ENCODE assay signal across 10 cellular contexts in genomic region chr15:101091080-101092017, GRCh38.
DNase-seq lines count a peak whose midpoint lies in the region; TF ChIP-seq lines count a peak whose summit lies in the region.
"Had no signal": no experiment of that assay in that cellular context is flagged by ENCODE, and none has a peak within 500 bp of the region (broad histone marks: within the 10 kb centered on the region; RNA-seq: fewer than 3 reads in every experiment).

No MANE protein-coding gene starts in this region.

- H3K4me2 ChIP-seq in MM.1S (ENCODE audit: low read depth, low read length), result no peak overlapping the region

- no peaks in the 10 kb centered on the region for H3K9me2 ChIP-seq in MM.1S (replicated peaks; ENCODE audit: insufficient read depth, low read length)

- H2AFZ ChIP-seq in MM.1S (ENCODE audit: low read length), result no peak overlapping the region

- H3K79me2 ChIP-seq in MM.1S (ENCODE audit: low read length), result no peaks in the 10 kb centered on the region

- TF ChIP-seq EP300 in ovary (IDR thresholded peaks at IDR 0.05), result no peak

- no peaks in the 10 kb centered on the region for H3K36me3 ChIP-seq in ovary
- H3K36me3 ChIP-seq in MM.1S (replicated peaks; ENCODE audit: insufficient read depth, low read length), result no peaks in the 10 kb centered on the region
- H3K36me3 ChIP-seq: BLaER1 treated with 17β-estradiol and CSF1 and Interleukin-3, amounts not matched to agents 10 nM and 100 nM had no signal

- intact Hi-C loops in ovary (cut with DNase I), result loop anchor here in 3 of 4 donors (2.0 kb wide), 2 partner anchors 159 to 163 kb away; no protein-coding TSS in a partner anchor

- H3K27ac ChIP-seq in ovary, result peak overlapping the region; percentile 61 to 85
- H3K27ac ChIP-seq in MM.1S (ENCODE audit: low read length), result no peak overlapping the region
- H3K27ac ChIP-seq: BLaER1 treated with 17β-estradiol and CSF1 and Interleukin-3, amounts not matched to agents 10 nM and 100 nM had no signal

- WGBS in ovary, 3 donors, result 18 to 23% (median 20%) methylated on average over 20 of the region's 20 CpGs

- H3K9ac ChIP-seq in MM.1S (ENCODE audit: low read length), result no peak overlapping the region
- H3K9ac ChIP-seq: BLaER1 treated with 17β-estradiol and CSF1 and Interleukin-3, amounts not matched to agents 10 nM and 100 nM had no signal

- peaks cover 17% of the 10 kb centered on the region for H3K4me1 ChIP-seq in ovary (ENCODE audit: insufficient read depth)
- H3K4me1 ChIP-seq in MM.1S (ENCODE audit: low read length), result 0 out of 2 replicates have a peak, but pooled peaks cover 8% of the 10 kb centered on the region

- H3K27me3 ChIP-seq in ovary (no peaks in the 10 kb centered on the region), MM.1S (replicated peaks; ENCODE audit: insufficient read depth, low read length) (no peaks in the 10 kb centered on the region)

- no peaks in the 10 kb centered on the region for H4K20me1 ChIP-seq in MM.1S (ENCODE audit: insufficient read depth, low read length)
- H4K20me1 ChIP-seq: BLaER1 treated with 17β-estradiol and CSF1 and Interleukin-3, amounts not matched to agents 10 nM and 100 nM had no signal

- TF ChIP-seq POLR2A in ovary (IDR thresholded peaks at IDR 0.05), result no peak

- no peak for TF ChIP-seq CTCF in ovary (IDR thresholded peaks at IDR 0.05)
- TF ChIP-seq CTCF in MM.1S (IDR thresholded peaks at IDR 0.05; ENCODE audit: low read length), result no peak

- H3K4me3 ChIP-seq in ovary (no peak overlapping the region), MM.1S (ENCODE audit: low read length) (no peak overlapping the region)
- H3K4me3 ChIP-seq: BLaER1 treated with 17β-estradiol and CSF1 and Interleukin-3, amounts not matched to agents 10 nM and 100 nM had no signal

- no peaks in the 10 kb centered on the region for H3F3A ChIP-seq in MM.1S (ENCODE audit: insufficient read depth, low read length)

- H3K9me3 ChIP-seq in ovary, result no peaks in the 10 kb centered on the region
- H3K9me3 ChIP-seq in MM.1S (replicated peaks; ENCODE audit: insufficient read depth, low read length), result no peaks in the 10 kb centered on the region
- H3K9me3 ChIP-seq: BLaER1 treated with 17β-estradiol and CSF1 and Interleukin-3, amounts not matched to agents 10 nM and 100 nM had no signal

- DNase-seq in AG08395 (ENCODE audit: low spot score), result peak; percentile 83
- DNase-seq in anterior cingulate cortex (lab: John Stamatoyannopoulos, UW), result peak in 48 of 58 donors; percentile 12 to 79 (median 44)
- DNase-seq in glomerular endothelial cell (ENCODE audit: extremely low read depth, low read depth, low spot score), result peak; percentile 73
- peak; percentile 87 to 91 (median 90) for DNase-seq in ovary
- DNase-seq in HPDE6-E6E7 (ENCODE audit: extremely low spot score), result no peak
- no peak for DNase-seq in MM.1S
- DNase-seq in NCI-H1092 (lab: John Stamatoyannopoulos, UW), result no peak
- no peak for DNase-seq in T-helper 1 cell
- DNase-seq: NCI-H2029 had no signal

Comparison
In these comparisons a context has a peak if more than half of its experiments do, and no peak if none do; other contexts are left out.
1. DNase-seq: peak in AG08395 (single experiment), anterior cingulate cortex (48 of 58), glomerular endothelial cell (single experiment) and ovary (5 of 5); none in HPDE6-E6E7 (single experiment), MM.1S (single experiment), NCI-H1092 (single experiment) and T-helper 1 cell (0 of 5).